ENCODE assay signal across 12 cellular contexts in the genomic region with DNA sequence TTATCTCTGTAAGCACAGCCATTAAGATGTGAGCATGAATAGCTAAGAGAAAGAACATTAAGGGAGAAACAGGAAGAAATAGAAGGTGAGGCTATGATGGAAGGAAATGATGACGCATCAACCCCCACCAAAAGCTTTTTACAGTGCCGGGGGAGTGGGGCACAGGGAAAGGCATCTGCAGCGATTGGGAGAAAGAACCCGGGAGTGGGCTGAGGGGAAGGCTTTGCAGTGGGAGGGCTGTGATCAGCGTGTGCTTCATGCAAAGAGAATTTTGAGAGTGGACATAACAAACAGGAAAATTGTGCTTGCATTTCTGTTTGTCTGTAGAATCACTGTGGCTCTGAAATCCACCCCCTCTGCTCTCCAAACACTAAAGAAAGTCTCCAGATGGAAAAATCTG.
DNase-seq lines count a peak whose midpoint lies in the region; ATAC-seq, FAIRE-seq and TF ChIP-seq lines count a peak whose summit lies in the region.
"Had no signal": no experiment of that assay in that cellular context is flagged by ENCODE, and none has a peak within 500 bp of the region (broad histone marks: within the 10 kb centered on the region; RNA-seq: fewer than 3 reads in every experiment).

No MANE protein-coding gene starts in this region.

- intact Hi-C loops in GM12878 (cut with micrococcal nuclease; ENCODE audit: unreplicated experiment): loop anchor here (5.0 kb wide), 1 partner anchor 135 kb away; no protein-coding TSS in a partner anchor

- CTCF ChIA-PET in GM12878 (lab: Yijun Ruan, JAX): interaction anchor here (1.2 to 11.2 kb wide), 8 partner anchors 9 to 325 kb away, joined by 3 to 93 read pairs (median 8); no protein-coding TSS in a partner anchor

- RAD21 ChIA-PET in GM12878 (lab: Charles Lee; ENCODE audit: unreplicated experiment): interaction anchor here (1.0 to 2.3 kb wide), 9 partner anchors 134 to 325 kb away, joined by 3 to 13 read pairs (median 3); no protein-coding TSS in a partner anchor

- DNase-seq in HCEC 1CT (peak; percentile 50), GM12878 (ENCODE audit: low read depth, low spot score) (no peak), hepatocyte (ENCODE audit: low spot score) (peak; percentile 34), thoracic aorta (ENCODE audit: low spot score) (no peak), NCI-H524 treated with DMSO at 0.1 percent for 48 hours (lab: John Stamatoyannopoulos, UW) (no peak), NCI-H774 (lab: John Stamatoyannopoulos, UW) (no peak)
- DNase-seq in activated T-cell treated with anti-CD3 and anti-CD28 coated beads, Interleukin-2, amount 50 U/mL, for 4 hours: no peak
- DNase-seq: effector CD8-positive, alpha-beta T cell; GDM1; NCI-H2171 treated with DMSO at 0.1 percent for 48 hours; stimulated activated naive CD4-positive, alpha-beta T cell treated with Interleukin-2 at 50 U/mL for 16 hours had no signal

- H3K9me3 ChIP-seq in GM12878 (replicated peaks; ENCODE audit: control insufficient read depth, insufficient read depth, low read length) (no peaks in the 10 kb centered on the region), hepatocyte (ENCODE audit: low read depth) (no peaks in the 10 kb centered on the region), thoracic aorta (no peaks in the 10 kb centered on the region)

- POLR2A ChIA-PET in GM12878 (lab: Charles Lee): interaction anchor here (0.6 to 1.6 kb wide), 3 partner anchors 23 to 204 kb away, joined by 3 read pairs; no protein-coding TSS in a partner anchor

- H3K4me3 ChIP-seq in GM12878: no peak overlapping the region
- H3K4me3 ChIP-seq in hepatocyte: no peak overlapping the region
- H3K4me3 ChIP-seq in thoracic aorta: peak overlapping the region; percentile 17

- H3K27ac ChIP-seq in GM12878 (ENCODE audit: control insufficient read depth, insufficient read depth) (no peak overlapping the region), hepatocyte (peak overlapping the region; percentile 50), thoracic aorta (peak overlapping the region; percentile 95 to 96)

- no peak overlapping the region for H3K9ac ChIP-seq in GM12878 (ENCODE audit: control insufficient read depth, insufficient read depth, low read length)

- H3K4me2 ChIP-seq in GM12878 (ENCODE audit: control insufficient read depth, insufficient read depth) (no peak overlapping the region), hepatocyte (peak overlapping the region; percentile 31)

- H2AFZ ChIP-seq in GM12878 (ENCODE audit: control insufficient read depth, low read depth, low read length): no peak overlapping the region
- H2AFZ ChIP-seq in hepatocyte: no peak overlapping the region

- no TSS peak for BruUV-seq in GM12878 (replicated peaks; lab: Mats Ljungman, UMichigan)

- no peaks in the 10 kb centered on the region for H3K27me3 Mint-ChIP-seq in activated T-cell treated with anti-CD3 and anti-CD28 coated beads, Interleukin-2, amount 50 U/mL, for 4 hours (ENCODE audit: low read depth)

- H3K4me3 Mint-ChIP-seq in activated T-cell treated with anti-CD3 and anti-CD28 coated beads, Interleukin-2, amount 50 U/mL, for 4 hours: no peak overlapping the region

- WGBS in GM12878 (ENCODE audit: insufficient coverage, insufficient replicate concordance, low lambda C conversion rate, missing lambda C conversion rate): 48% methylated on average over 5 of the region's 5 CpGs
- WGBS in hepatocyte (ENCODE audit: low lambda C conversion rate, missing lambda C conversion rate): 40% methylated on average over 5 of the region's 5 CpGs

- no peak for TF ChIP-seq EP300 in GM12878 (IDR thresholded peaks at IDR 0.05; ENCODE audit: borderline replicate concordance in 1 of 2, control insufficient read depth in 1 of 2, low read depth in 2 of 2, low read length in 2 of 2)

- no peak for TF ChIP-seq RAD21 in GM12878 (IDR thresholded peaks at IDR 0.05; ENCODE audit: insufficient read depth, low read depth, low read length)

- H3K9me2 ChIP-seq in hepatocyte (replicated peaks; ENCODE audit: insufficient read depth): no peaks in the 10 kb centered on the region

- H3K79me2 ChIP-seq in GM12878 (ENCODE audit: control insufficient read depth, insufficient read depth, low read length): no peaks in the 10 kb centered on the region
- peaks cover 3% of the 10 kb centered on the region for H3K79me2 ChIP-seq in hepatocyte

- SMC1A ChIA-PET in GM12878 (lab: Charles Lee; ENCODE audit: uncharacterized antibody, unreplicated experiment): interaction anchor here (0.6 to 11.0 kb wide), 17 partner anchors 9 to 327 kb away, joined by 3 to 170 read pairs (median 3); partner anchors contain the start of gene KCNMA1

- no peaks in the 10 kb centered on the region for H3K4me1 Mint-ChIP-seq in activated T-cell treated with anti-CD3 and anti-CD28 coated beads, Interleukin-2, amount 50 U/mL, for 4 hours (ENCODE audit: low read depth)

- TF ChIP-seq CTCF in GM12878 (IDR thresholded peaks at IDR 0.05 in 2 of 3, conservative IDR thresholded peaks at IDR 0.05 in 1 of 3; ENCODE audit: control insufficient read depth in 2 of 3, extremely low read depth in 1 of 3, insufficient read depth in 1 of 3, low read depth in 3 of 3, low read length in 3 of 3): no peak
- no peak for TF ChIP-seq CTCF in hepatocyte (IDR thresholded peaks at IDR 0.05; ENCODE audit: poor library complexity)
- TF ChIP-seq CTCF in thoracic aorta (IDR thresholded peaks at IDR 0.05): no peak

- no peaks in the 10 kb centered on the region for H3K9me3 Mint-ChIP-seq in activated T-cell treated with anti-CD3 and anti-CD28 coated beads, Interleukin-2, amount 50 U/mL, for 4 hours

- ATAC-seq in GM12878: peak; percentile 42; the same call in 2 of the 3 replicates
- no peak for ATAC-seq in thoracic aorta (ENCODE audit: insufficient number of reproducible peaks, low FRiP score, low read depth)
- ATAC-seq in esophagus mucosa: no peak
- no peak for ATAC-seq in activated T-cell treated with anti-CD3 and anti-CD28 coated beads, Interleukin-2, amount 50 U/mL, for 4 hours

- H3K36me3 ChIP-seq in GM12878 (ENCODE audit: control insufficient read depth in 2 of 2, insufficient read depth in 2 of 2, low read length in 1 of 2): no peaks in the 10 kb centered on the region
- H3K36me3 ChIP-seq in hepatocyte (replicated peaks; ENCODE audit: insufficient read depth, low read depth): no peaks in the 10 kb centered on the region
- H3K36me3 ChIP-seq in thoracic aorta: no peaks in the 10 kb centered on the region

- H3K4me1 ChIP-seq in GM12878 (ENCODE audit: control insufficient read depth, insufficient read depth, low read length) (no peaks in the 10 kb centered on the region), hepatocyte (ENCODE audit: insufficient read depth) (peaks cover 29% of the 10 kb centered on the region), thoracic aorta (ENCODE audit: control insufficient read depth in 1 of 2, low read depth in 2 of 2) (peaks cover 40 to 77% of the 10 kb centered on the region in 2 donors)

- FAIRE-seq in GM12878 (lab: Jason Lieb, UNC): no peak

- in situ Hi-C loops in GM12878 (cut with MboI): no loop called here

- TF ChIP-seq POLR2A in GM12878 (IDR thresholded peaks at IDR 0.05; ENCODE audit: low read depth, low read length): no peak

- H4K20me1 ChIP-seq in GM12878 (ENCODE audit: control insufficient read depth, insufficient read depth) (no peaks in the 10 kb centered on the region; the same call in 1 of the 2 replicates), hepatocyte (ENCODE audit: insufficient read depth, poor library complexity, severe bottlenecking) (no peaks in the 10 kb centered on the region)

- H3K27me3 ChIP-seq in GM12878 (replicated peaks in 1 of 2; ENCODE audit: control insufficient read depth in 2 of 2, insufficient read depth in 2 of 2, low read length in 1 of 2): no peaks in the 10 kb centered on the region; a peak in 1 of 4 replicates
- H3K27me3 ChIP-seq in hepatocyte: no peaks in the 10 kb centered on the region
- H3K27me3 ChIP-seq in thoracic aorta (replicated peaks; ENCODE audit: insufficient read depth): no peaks in the 10 kb centered on the region

- H3K36me3 Mint-ChIP-seq in activated T-cell treated with anti-CD3 and anti-CD28 coated beads, Interleukin-2, amount 50 U/mL, for 4 hours (ENCODE audit: insufficient read depth): no peaks in the 10 kb centered on the region

TF ChIP-seq in GM12878, 131 proteins besides CTCF, POLR2A, EP300 and RAD21 (continues in another document):
- TF ChIP-seq STAT3 (IDR thresholded peaks at IDR 0.05; ENCODE audit: low read depth, low read length) (no peak), SREBF1 (IDR thresholded peaks at IDR 0.05; ENCODE audit: low read length) (no peak), POU2F2 (IDR thresholded peaks at IDR 0.05; ENCODE audit: borderline replicate concordance, low read depth, low read length) (no peak), MYB (IDR thresholded peaks at IDR 0.05; ENCODE audit: borderline replicate concordance, low read depth, low read length) (no peak), LARP7 (IDR thresholded peaks at IDR 0.05) (no peak), ZBTB33 (IDR thresholded peaks at IDR 0.05) (no peak), NFIC (IDR thresholded peaks at IDR 0.05; ENCODE audit: low read depth, low read length) (no peak), MEF2B (IDR thresholded peaks at IDR 0.05; ENCODE audit: partially characterized antibody, poor library complexity, severe bottlenecking) (no peak), MTA2 (IDR thresholded peaks at IDR 0.05; ENCODE audit: low read depth) (no peak)
- TF ChIP-seq, protein P1, sequence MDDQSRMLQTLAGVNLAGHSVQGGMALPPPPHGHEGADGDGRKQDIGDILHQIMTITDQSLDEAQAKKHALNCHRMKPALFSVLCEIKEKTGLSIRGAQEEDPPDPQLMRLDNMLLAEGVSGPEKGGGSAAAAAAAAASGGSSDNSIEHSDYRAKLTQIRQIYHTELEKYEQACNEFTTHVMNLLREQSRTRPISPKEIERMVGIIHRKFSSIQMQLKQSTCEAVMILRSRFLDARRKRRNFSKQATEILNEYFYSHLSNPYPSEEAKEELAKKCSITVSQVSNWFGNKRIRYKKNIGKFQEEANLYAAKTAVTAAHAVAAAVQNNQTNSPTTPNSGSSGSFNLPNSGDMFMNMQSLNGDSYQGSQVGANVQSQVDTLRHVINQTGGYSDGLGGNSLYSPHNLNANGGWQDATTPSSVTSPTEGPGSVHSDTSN (IDR thresholded peaks at IDR 0.05; ENCODE audit: insufficient replicate concordance, low read depth, low read length): no peak

Comparison
In these comparisons a context has a peak if more than half of its experiments do, and no peak if none do; other contexts are left out.
1. DNase-seq: peak in HCEC 1CT (single experiment) and hepatocyte (single experiment); none in GM12878 (single experiment), thoracic aorta (single experiment), activated T-cell treated with anti-CD3 and anti-CD28 coated beads, Interleukin-2, amount 50 U/mL, for 4 hours (single experiment), NCI-H524 treated with DMSO at 0.1 percent for 48 hours (single experiment) and NCI-H774 (single experiment).